In genomic region chr1:156767101-156767878, GRCh38 we compare ENCODE assay signal across 1 cellular context.
TF ChIP-seq lines count a peak whose summit lies in the region.

TSS of gene PRCC (plus strand) at chr1:156767535. CDS start at chr1:156767772, 237 bp downstream.

TF ChIP-seq in HepG2, 621 proteins besides CTCF, POLR2A, EP300 and RAD21 (continued from another document and continues in another):
- TF ChIP-seq ZHX2 (IDR thresholded peaks at IDR 0.05; ENCODE audit: low read depth) (0 out of 2 replicates have a peak, but pooled peaks have one; percentile 76), ZHX2 (CRISPR knock-in tag; IDR thresholded peaks at IDR 0.05; ENCODE audit: borderline replicate concordance) (no peak), ZXDC (CRISPR knock-in tag; IDR thresholded peaks at IDR 0.05) (no peak), DDIT3 (CRISPR knock-in tag; IDR thresholded peaks at IDR 0.05) (peak; percentile 31; the same call in 1 of the 2 replicates), NFKBIZ (CRISPR knock-in tag; IDR thresholded peaks at IDR 0.05) (peak; percentile 57; the same call in 1 of the 2 replicates), NRL (CRISPR knock-in tag; IDR thresholded peaks at IDR 0.05; ENCODE audit: borderline replicate concordance) (no peak), USF2 (IDR thresholded peaks at IDR 0.05; ENCODE audit: low read depth, low read length) (no peak), USF2 (CRISPR knock-in tag; IDR thresholded peaks at IDR 0.05; ENCODE audit: borderline replicate concordance) (no peak), BORCS8-MEF2B (CRISPR knock-in tag; IDR thresholded peaks at IDR 0.05) (peak; percentile 14; the same call in 1 of the 2 replicates), ZNF605 (CRISPR knock-in tag; IDR thresholded peaks at IDR 0.05) (0 out of 2 replicates have a peak, but pooled peaks have one; percentile 53), HNF4A (CRISPR knock-in tag; IDR thresholded peaks at IDR 0.05) (no peak), ZSCAN31 (CRISPR knock-in tag; IDR thresholded peaks at IDR 0.05; ENCODE audit: low read depth) (peak; percentile 7; the same call in 1 of the 2 replicates), FOXO1 (CRISPR knock-in tag; IDR thresholded peaks at IDR 0.05) (no peak), MXD1 (CRISPR knock-in tag; IDR thresholded peaks at IDR 0.05) (0 out of 2 replicates have a peak, but pooled peaks have one; percentile 42), ZNF331 (CRISPR knock-in tag; IDR thresholded peaks at IDR 0.05) (0 out of 2 replicates have a peak, but pooled peaks have one; percentile 4), ZNF143 (CRISPR knock-in tag; IDR thresholded peaks at IDR 0.05) (peak; percentile 97), MTA1 (CRISPR knock-in tag; IDR thresholded peaks at IDR 0.05; ENCODE audit: borderline replicate concordance) (no peak), FOSL2 (CRISPR knock-in tag; IDR thresholded peaks at IDR 0.05) (peak; percentile 57), ZBTB39 (CRISPR knock-in tag; IDR thresholded peaks at IDR 0.05) (0 out of 2 replicates have a peak, but pooled peaks have one; percentile 40), STAT6 (CRISPR knock-in tag; IDR thresholded peaks at IDR 0.05; ENCODE audit: borderline replicate concordance) (0 out of 2 replicates have a peak, but pooled peaks have one; percentile 63), GMEB2 (CRISPR knock-in tag; IDR thresholded peaks at IDR 0.05; ENCODE audit: low read depth) (0 out of 2 replicates have a peak, but pooled peaks have one; percentile 51), ZSCAN29 (CRISPR knock-in tag; conservative IDR thresholded peaks at IDR 0.05) (no peak), RFXAP (CRISPR knock-in tag; IDR thresholded peaks at IDR 0.05; ENCODE audit: borderline replicate concordance) (peak; percentile 64; the same call in 1 of the 2 replicates), ATF4 (CRISPR knock-in tag; IDR thresholded peaks at IDR 0.05) (no peak), ZFP91 (CRISPR knock-in tag; IDR thresholded peaks at IDR 0.05; ENCODE audit: borderline replicate concordance) (peak; percentile 99), KAT8 (CRISPR knock-in tag; IDR thresholded peaks at IDR 0.05) (peak; percentile 89), ZNF12 (CRISPR knock-in tag; IDR thresholded peaks at IDR 0.05) (no peak; the same call in 1 of the 2 replicates), ZNF574 (CRISPR knock-in tag; IDR thresholded peaks at IDR 0.05) (peak; percentile 99)
